ENCODE assay signal across 18 cellular contexts in the genomic region with DNA sequence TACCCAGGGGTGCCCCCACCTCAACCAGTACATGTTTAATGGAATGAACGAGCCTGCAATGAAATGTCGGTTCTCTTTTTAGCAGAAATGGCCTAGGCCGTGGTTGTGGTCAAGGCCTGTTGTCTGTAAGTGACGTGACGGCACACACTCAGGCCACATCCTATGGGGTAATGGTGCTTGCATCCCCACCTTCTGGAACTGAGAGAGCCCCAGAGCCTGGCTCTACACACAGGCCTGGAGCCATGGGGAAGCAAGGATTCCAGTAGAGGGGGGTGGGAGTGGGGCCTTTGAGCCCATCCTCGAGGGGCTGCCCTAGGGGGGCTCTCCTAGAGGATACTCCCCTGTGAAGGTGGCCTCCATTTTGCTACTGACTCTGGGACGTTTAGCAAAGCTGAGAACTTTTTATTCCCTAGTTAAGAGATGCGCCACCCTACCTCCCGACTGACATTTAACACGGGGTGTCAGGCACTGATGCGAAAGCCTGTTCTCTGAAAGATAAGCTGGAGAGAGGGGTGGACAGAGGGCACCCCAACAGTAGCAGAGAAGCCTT. TPM values are rescaled to one million over a fixed set of nuclear protein-coding genes. Genes with fewer than 3 reads are reported as not detected.
A peak's percentile ranks its signal among the peaks of the same experiment; 100 is the strongest.
DNase-seq lines count a peak whose midpoint lies in the region; ATAC-seq, FAIRE-seq and TF ChIP-seq lines count a peak whose summit lies in the region.
"Had no signal": no experiment of that assay in that cellular context is flagged by ENCODE, and none has a peak within 500 bp of the region (broad histone marks: within the 10 kb centered on the region; RNA-seq: fewer than 3 reads in every experiment).

No MANE protein-coding gene starts in this region.

- no peak for TF ChIP-seq RAD21 in GM12878 (IDR thresholded peaks at IDR 0.05; ENCODE audit: insufficient read depth, low read depth, low read length)

- H3K27ac ChIP-seq in GM12878 (ENCODE audit: control insufficient read depth, insufficient read depth) (no peak overlapping the region), spleen (peak overlapping the region in 7 of 8 donors; percentile 62 to 97 (median 79)), psoas muscle (no peak overlapping the region)
- H3K27ac ChIP-seq: esophagus muscularis mucosa, hepatocyte, thyroid gland had no signal

- WGBS in GM12878 (ENCODE audit: insufficient coverage, insufficient replicate concordance, low lambda C conversion rate, missing lambda C conversion rate), result 57% methylated on average over 11 of the region's 11 CpGs
- 60 to 78% (median 68%) methylated on average over 9 to 11 of the region's 11 CpGs for WGBS in spleen, 5 donors
- WGBS in psoas muscle, 3 donors, result 87 to 88% (median 87%) methylated on average over 11 of the region's 11 CpGs

- POLR2A ChIA-PET in GM12878 (lab: Charles Lee), result no interaction called here

- H3K27me3 ChIP-seq in GM12878 (replicated peaks in 1 of 2; ENCODE audit: control insufficient read depth in 2 of 2, insufficient read depth in 2 of 2, low read length in 1 of 2), result no peaks in the 10 kb centered on the region
- no peaks in the 10 kb centered on the region for H3K27me3 ChIP-seq in spleen (replicated peaks in 1 of 7)
- H3K27me3 ChIP-seq in psoas muscle (ENCODE audit: insufficient read depth in 3 of 3, low read length in 2 of 3), result peaks cover 0 to 2% (median 0%) of the 10 kb centered on the region in 3 donors
- H3K27me3 ChIP-seq: esophagus muscularis mucosa, hepatocyte, thyroid gland had no signal

- H3K4me3 ChIP-seq in GM12878 (no peak overlapping the region), spleen (peak overlapping the region in 1 of 8 donors; percentile 30), psoas muscle (no peak overlapping the region)
- H3K4me3 ChIP-seq: esophagus muscularis mucosa, hepatocyte, thyroid gland had no signal

- no peaks in the 10 kb centered on the region for H3K9me3 Mint-ChIP-seq in T-helper 1 cell treated with Interleukin-12 subunit alpha and Interleukin-12 subunit beta and Interleukin-4 antibody, amounts not matched to agents 30 μg/mL and 1 μg/mL, for 36 hours

- BruUV-seq in GM12878 (replicated peaks; lab: Mats Ljungman, UMichigan), result no TSS peak

- peaks cover 20% of the 10 kb centered on the region for H3K27me3 Mint-ChIP-seq in T-helper 1 cell treated with Interleukin-12 subunit alpha and Interleukin-12 subunit beta and Interleukin-4 antibody, amounts not matched to agents 30 μg/mL and 1 μg/mL, for 36 hours (ENCODE audit: low read depth)

- intact Hi-C loops in GM12878 (cut with micrococcal nuclease; ENCODE audit: unreplicated experiment), result no loop called here
- intact Hi-C loops in spleen (cut with DNase I; ENCODE audit: low total_unique reads), result no loop called here
- intact Hi-C loops in psoas muscle (cut with DNase I), result no loop called here

- ATAC-seq in HG03571 (IDR thresholded peaks at IDR 0.05; ENCODE audit: unreplicated experiment) (peak; percentile 57), GM12878 (peak; percentile 52), psoas muscle (no peak)

- no peak for TF ChIP-seq EP300 in GM12878 (IDR thresholded peaks at IDR 0.05; ENCODE audit: borderline replicate concordance in 1 of 2, control insufficient read depth in 1 of 2, low read depth in 2 of 2, low read length in 2 of 2)

- no peak overlapping the region for H3K9ac ChIP-seq in GM12878 (ENCODE audit: control insufficient read depth, insufficient read depth, low read length)

- H3K9me3 ChIP-seq in GM12878 (replicated peaks; ENCODE audit: control insufficient read depth, insufficient read depth, low read length) (no peaks in the 10 kb centered on the region; the same call in 2 of the 3 replicates), spleen (no peaks in the 10 kb centered on the region), psoas muscle (no peaks in the 10 kb centered on the region)
- H3K9me3 ChIP-seq: esophagus muscularis mucosa, thyroid gland had no signal

- no peaks in the 10 kb centered on the region for H4K20me1 ChIP-seq in GM12878 (ENCODE audit: control insufficient read depth, insufficient read depth)

- no peak overlapping the region for H3K4me3 Mint-ChIP-seq in T-helper 1 cell treated with Interleukin-12 subunit alpha and Interleukin-12 subunit beta and Interleukin-4 antibody, amounts not matched to agents 30 μg/mL and 1 μg/mL, for 36 hours

- H3K4me1 Mint-ChIP-seq in T-helper 1 cell treated with Interleukin-12 subunit alpha and Interleukin-12 subunit beta and Interleukin-4 antibody, amounts not matched to agents 30 μg/mL and 1 μg/mL, for 36 hours (ENCODE audit: low read depth), result peaks cover 27% of the 10 kb centered on the region

- SMC1A ChIA-PET in GM12878 (lab: Charles Lee; ENCODE audit: uncharacterized antibody, unreplicated experiment), result interaction anchor here (0.9 to 1.0 kb wide), 2 partner anchors 15 to 56 kb away, joined by 3 read pairs; no protein-coding TSS in a partner anchor

- no peaks in the 10 kb centered on the region for H3K36me3 ChIP-seq in GM12878 (ENCODE audit: control insufficient read depth in 2 of 2, insufficient read depth in 2 of 2, low read length in 1 of 2)
- H3K36me3 ChIP-seq in spleen, result peaks cover 0 to 10% (median 0%) of the 10 kb centered on the region in 6 donors
- no peaks in the 10 kb centered on the region for H3K36me3 ChIP-seq in psoas muscle (ENCODE audit: insufficient read depth in 1 of 2, low read depth in 1 of 2)
- H3K36me3 ChIP-seq: esophagus muscularis mucosa, thyroid gland had no signal

- TF ChIP-seq POLR2A in GM12878 (IDR thresholded peaks at IDR 0.05; ENCODE audit: low read depth, low read length), result no peak
- TF ChIP-seq POLR2A in spleen (IDR thresholded peaks at IDR 0.05), result no peak

- H3K27ac Mint-ChIP-seq in T-helper 1 cell treated with Interleukin-12 subunit alpha and Interleukin-12 subunit beta and Interleukin-4 antibody, amounts not matched to agents 30 μg/mL and 1 μg/mL, for 36 hours, result peak overlapping the region; percentile 11

- peaks cover 2% of the 10 kb centered on the region; the same call in 1 of the 2 replicates for H3K79me2 ChIP-seq in GM12878 (ENCODE audit: control insufficient read depth, insufficient read depth, low read length)

- RAD21 ChIA-PET in GM12878 (lab: Charles Lee; ENCODE audit: unreplicated experiment), result no interaction called here

- in situ Hi-C loops in GM12878 (cut with MboI), result no loop called here

- peaks cover 4% of the 10 kb centered on the region for H3K36me3 Mint-ChIP-seq in T-helper 1 cell treated with Interleukin-12 subunit alpha and Interleukin-12 subunit beta and Interleukin-4 antibody, amounts not matched to agents 30 μg/mL and 1 μg/mL, for 36 hours (ENCODE audit: low read depth)

- no peak overlapping the region for H2AFZ ChIP-seq in GM12878 (ENCODE audit: control insufficient read depth, low read depth, low read length)
- H2AFZ ChIP-seq: hepatocyte had no signal

- H3K4me1 ChIP-seq in GM12878 (ENCODE audit: control insufficient read depth, insufficient read depth, low read length) (peaks cover 2% of the 10 kb centered on the region; the same call in 1 of the 2 replicates), spleen (peaks cover 18 to 99% (median 68%) of the 10 kb centered on the region in 6 donors), psoas muscle (no peaks in the 10 kb centered on the region)
- H3K4me1 ChIP-seq: thyroid gland had no signal

- DNase-seq in T-helper 1 cell (no peak), GM12878 (ENCODE audit: low read depth, low spot score) (no peak), spleen (peak; percentile 83), hepatic stellate cell (ENCODE audit: low spot score) (no peak), psoas muscle (no peak), GM19240 (ENCODE audit: insufficient read length, low spot score) (no peak)
- DNase-seq: 8988T; activated CD4-positive, alpha-beta T cell treated with anti-CD3 and anti-CD28 coated beads, Interleukin-2, amount 50 U/mL, for 48 hours; MM.1S; NCI-H226; occipital lobe; RPMI8226; thyroid gland had no signal

- FAIRE-seq in GM12878 (lab: Jason Lieb, UNC), result no peak
- FAIRE-seq: H54 had no signal

- CTCF ChIA-PET in GM12878 (lab: Yijun Ruan, JAX), result no interaction called here

- TF ChIP-seq CTCF in GM12878 (IDR thresholded peaks at IDR 0.05 in 2 of 3, conservative IDR thresholded peaks at IDR 0.05 in 1 of 3; ENCODE audit: control insufficient read depth in 2 of 3, extremely low read depth in 1 of 3, insufficient read depth in 1 of 3, low read depth in 3 of 3, low read length in 3 of 3) (no peak), spleen (IDR thresholded peaks at IDR 0.05 in 8 of 11, conservative IDR thresholded peaks at IDR 0.05 in 3 of 11) (no peak), psoas muscle (IDR thresholded peaks at IDR 0.05) (no peak)

- no peak overlapping the region for H3K4me2 ChIP-seq in GM12878 (ENCODE audit: control insufficient read depth, insufficient read depth)
- H3K4me2 ChIP-seq: hepatocyte had no signal

TF ChIP-seq in GM12878, 131 proteins besides CTCF, POLR2A, EP300 and RAD21:
- TF ChIP-seq, protein P1, sequence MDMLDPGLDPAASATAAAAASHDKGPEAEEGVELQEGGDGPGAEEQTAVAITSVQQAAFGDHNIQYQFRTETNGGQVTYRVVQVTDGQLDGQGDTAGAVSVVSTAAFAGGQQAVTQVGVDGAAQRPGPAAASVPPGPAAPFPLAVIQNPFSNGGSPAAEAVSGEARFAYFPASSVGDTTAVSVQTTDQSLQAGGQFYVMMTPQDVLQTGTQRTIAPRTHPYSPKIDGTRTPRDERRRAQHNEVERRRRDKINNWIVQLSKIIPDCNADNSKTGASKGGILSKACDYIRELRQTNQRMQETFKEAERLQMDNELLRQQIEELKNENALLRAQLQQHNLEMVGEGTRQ (IDR thresholded peaks at IDR 0.05; ENCODE audit: borderline replicate concordance, low read depth, low read length), result no peak
- TF ChIP-seq RUNX3 (IDR thresholded peaks at IDR 0.05; ENCODE audit: low read length), result peak; percentile 25; the same call in 1 of the 2 replicates

RNA-seq across cellular contexts. Expression of a gene that starts 6.6 kb away (rescaled TPM):
- total RNA-seq in GM12878 (2013; cell fraction: nucleolus; rRNA removed), result 78.3 and 86.3 TPM in 2 replicates
- total RNA-seq in GM12878 (2014; rRNA removed) (4.6 and 5.6 TPM in 2 replicates), GM12878 (2014; rRNA removed; fragmentation: Illumina TruSeq; extraction: Trizol) (3.5 and 4.7 TPM in 2 replicates), GM12878 (2021) (21.8 and 23.3 TPM in 2 replicates), spleen (100 to 1,000 TPM in 2 of 7 donors, 10 to 100 TPM in 5; 65.4 to 117 (median 95.4) TPM), psoas muscle (1 to 10 TPM; 3.8 to 8.7 (median 5.1) TPM)
- polyA plus RNA-seq in GM12878 (2011; ENCODE audit: low read depth), result 3.7 TPM
- polyA plus RNA-seq in GM12878 (2011; rRNA removed) (5.4 and 10.3 TPM in 2 replicates), GM12878 (2014; fragmentation: Illumina TruSeq; extraction: Trizol) (3.2 and 6.4 TPM in 2 replicates), GM12878 (2014; fragmentation: Nextera tagmentation; extraction: Ambion mirVana) (under 1 TPM; 0.91 to 0.95 TPM), GM12878 (2014; rRNA removed) (10.0 and 14.3 TPM in 2 replicates), GM12878 (2016; fragmentation: Nextera tagmentation; extraction: Ambion mirVana) (1 to 10 TPM; 6.3 to 6.7 TPM), spleen (10 to 100 TPM; 17.2 to 28.8 (median 22.9) TPM), psoas muscle (1 to 10 TPM; 1.2 to 2.9 (median 1.5) TPM)
- polyA plus RNA-seq in GM12878 (2011; cell fraction: cytosol; rRNA removed), result 12.8 and 13.0 TPM in 2 replicates
- 27.3 and 31.5 TPM in 2 replicates for polyA plus RNA-seq in GM12878 (2011; cell fraction: nucleus; rRNA removed)
- polyA plus RNA-seq in GM12878 (2012), result 9.1 and 12.8 TPM in 2 replicates
- 20.2 and 34.1 TPM in 2 replicates for polyA minus RNA-seq in GM12878 (2011; rRNA and poly(A)+ RNA removed)
- polyA minus RNA-seq in GM12878 (2011; cell fraction: cytosol; rRNA and poly(A)+ RNA removed), result 14.3 and 17.9 TPM in 2 replicates
- polyA minus RNA-seq in GM12878 (2011; cell fraction: nucleus; rRNA and poly(A)+ RNA removed), result 23.7 and 38.9 TPM in 2 replicates

Comparison
In these comparisons a context has a peak if more than half of its experiments do, and no peak if none do; other contexts are left out.
1. ATAC-seq: peak in HG03571 (single experiment) and GM12878 (single experiment); none in psoas muscle (0 of 4).
2. H3K27ac ChIP-seq: peak in spleen (7 of 8); none in GM12878 (single experiment) and psoas muscle (single experiment).